Comparison of ENCODE assay signal across 1 cellular context in the genomic region with DNA sequence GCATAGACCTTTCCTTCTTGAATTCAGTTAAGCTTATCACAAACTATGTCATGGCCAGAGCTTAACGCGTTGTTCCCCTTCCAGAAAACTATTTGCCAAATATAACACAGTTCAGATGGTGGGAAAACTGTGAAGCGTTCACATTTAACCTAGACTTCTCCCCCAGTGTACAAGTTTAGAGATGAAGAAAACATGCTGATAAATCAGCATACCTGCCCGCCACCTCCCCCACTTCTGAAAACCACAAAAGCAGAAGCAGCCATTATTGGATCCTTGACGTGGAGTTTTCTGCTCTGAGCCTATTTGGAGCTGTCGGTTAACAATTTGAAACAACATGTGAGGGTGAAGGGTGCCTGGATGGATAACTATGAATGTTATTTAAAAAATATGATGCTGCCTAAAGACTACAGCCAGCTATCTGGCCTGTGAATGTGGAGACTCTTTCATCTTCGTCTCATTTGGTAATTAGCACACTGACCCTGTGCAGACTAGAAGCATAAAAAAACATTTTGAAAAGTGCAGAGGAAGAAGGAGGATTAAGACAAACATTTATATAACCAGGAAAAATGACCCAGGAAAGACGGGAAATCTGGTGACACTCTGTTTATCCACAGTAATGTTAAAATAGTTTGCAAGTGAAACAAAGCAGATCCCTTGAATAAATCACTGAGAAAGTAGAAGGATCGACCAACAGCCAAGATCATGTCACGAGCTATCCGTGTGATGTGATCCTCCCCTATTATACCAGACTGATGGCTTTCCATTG.
TF ChIP-seq lines count a peak whose summit lies in the region.

No MANE protein-coding gene starts in this region.

TF ChIP-seq in IMR-90, 13 proteins besides CTCF, POLR2A, EP300 and RAD21 (continued from another document):
- TF ChIP-seq NFE2L2 (IDR thresholded peaks at IDR 0.05; ENCODE audit: low read depth, low read length), result no peak
- TF ChIP-seq MAZ (IDR thresholded peaks at IDR 0.05; ENCODE audit: borderline replicate concordance, low read depth, low read length), result no peak
- no peak for TF ChIP-seq SMC3 (IDR thresholded peaks at IDR 0.05; ENCODE audit: low read depth, low read length)
- no peak for TF ChIP-seq RCOR1 (IDR thresholded peaks at IDR 0.05; ENCODE audit: insufficient replicate concordance, low read length)
- no peak for TF ChIP-seq MXI1 (IDR thresholded peaks at IDR 0.05; ENCODE audit: borderline replicate concordance, low read depth, low read length)
- TF ChIP-seq RFX5 (IDR thresholded peaks at IDR 0.05; ENCODE audit: low read depth, low read length), result no peak
